Comparison of ENCODE assay signal across 10 cellular contexts in genomic region chr1:27520651-27521050, GRCh38. TPM values are rescaled to one million over a fixed set of nuclear protein-coding genes. Genes with fewer than 3 reads are reported as not detected.
A peak's percentile ranks its signal among the peaks of the same experiment; 100 is the strongest.
DNase-seq lines count a peak whose midpoint lies in the region; ATAC-seq and TF ChIP-seq lines count a peak whose summit lies in the region.
"Had no signal": no experiment of that assay in that cellular context is flagged by ENCODE, and none has a peak within 500 bp of the region (broad histone marks: within the 10 kb centered on the region; RNA-seq: fewer than 3 reads in every experiment).

No MANE protein-coding gene starts in this region.

- H3K27ac Mint-ChIP-seq in natural killer cell (no peak overlapping the region), endodermal cell (no peak overlapping the region), neural crest cell (ENCODE audit: unreplicated experiment) (peak overlapping the region; percentile 65)
- H3K27ac Mint-ChIP-seq in natural killer cell treated with Interleukin-12 subunit alpha and Interleukin-12 subunit beta and Interleukin-15 and Interleukin-18, amount 100 ng/mL, for 72 hours: peak overlapping the region in 1 of 2 donors; percentile 17

- no peaks in the 10 kb centered on the region for H3K36me3 Mint-ChIP-seq in natural killer cell
- H3K36me3 Mint-ChIP-seq in natural killer cell treated with Interleukin-12 subunit alpha and Interleukin-12 subunit beta and Interleukin-15 and Interleukin-18, amount 100 ng/mL, for 72 hours: no peaks in the 10 kb centered on the region
- no peaks in the 10 kb centered on the region for H3K36me3 Mint-ChIP-seq in endodermal cell (ENCODE audit: low read depth)
- no peaks in the 10 kb centered on the region for H3K36me3 Mint-ChIP-seq in neural crest cell (ENCODE audit: low read depth)

- intact Hi-C loops in natural killer cell (cut with micrococcal nuclease): no loop called here

- no peaks in the 10 kb centered on the region for H3K36me3 ChIP-seq in endodermal cell (ENCODE audit: control insufficient read depth, insufficient read depth, low read length)

- no peak overlapping the region for H3K9ac ChIP-seq in endodermal cell (ENCODE audit: extremely low read depth, low read length, poor library complexity, severe bottlenecking)

- no peaks in the 10 kb centered on the region for H3K9me3 Mint-ChIP-seq in natural killer cell
- H3K9me3 Mint-ChIP-seq in natural killer cell treated with Interleukin-12 subunit alpha and Interleukin-12 subunit beta and Interleukin-15 and Interleukin-18, amount 100 ng/mL, for 72 hours: no peaks in the 10 kb centered on the region
- H3K9me3 Mint-ChIP-seq in endodermal cell: no peaks in the 10 kb centered on the region
- no peaks in the 10 kb centered on the region for H3K9me3 Mint-ChIP-seq in neural crest cell

- no peak overlapping the region for H3K4me3 ChIP-seq in endodermal cell (ENCODE audit: low read length)
- H3K4me3 ChIP-seq: GM12878 had no signal

- TF ChIP-seq CTCF in natural killer cell (IDR thresholded peaks at IDR 0.05) (no peak), endodermal cell (conservative IDR thresholded peaks at IDR 0.05) (no peak), neural crest cell (conservative IDR thresholded peaks at IDR 0.05) (no peak)

- no peaks in the 10 kb centered on the region for H3K27me3 ChIP-seq in endodermal cell (ENCODE audit: control insufficient read depth, insufficient read depth, low read length, poor library complexity, severe bottlenecking)

- ATAC-seq in natural killer cell (no peak), HG03039 (IDR thresholded peaks at IDR 0.05; ENCODE audit: unreplicated experiment) (no peak), HG03175 (IDR thresholded peaks at IDR 0.05; ENCODE audit: unreplicated experiment) (no peak), GM18873 (IDR thresholded peaks at IDR 0.05; ENCODE audit: low FRiP score, unreplicated experiment) (no peak), GM18517 (IDR thresholded peaks at IDR 0.05; ENCODE audit: unreplicated experiment) (no peak)
- ATAC-seq in natural killer cell treated with Interleukin-12 subunit alpha and Interleukin-12 subunit beta and Interleukin-15 and Interleukin-18, amount 100 ng/mL, for 72 hours: no peak
- ATAC-seq: GM12878 had no signal

- peak overlapping the region; percentile 22 for H3K4me3 Mint-ChIP-seq in natural killer cell
- no peak overlapping the region for H3K4me3 Mint-ChIP-seq in natural killer cell treated with Interleukin-12 subunit alpha and Interleukin-12 subunit beta and Interleukin-15 and Interleukin-18, amount 100 ng/mL, for 72 hours
- H3K4me3 Mint-ChIP-seq in endodermal cell: no peak overlapping the region
- peak overlapping the region; percentile 33 for H3K4me3 Mint-ChIP-seq in neural crest cell

- DNase-seq in natural killer cell (no peak), endodermal cell (no peak), neural crest cell (ENCODE audit: low read depth, low spot score) (no peak)
- DNase-seq in natural killer cell treated with Interleukin-12 subunit alpha and Interleukin-12 subunit beta and Interleukin-15 and Interleukin-18, amount 100 ng/mL, for 72 hours (ENCODE audit: low spot score): no peak
- DNase-seq: NCI-H1092 had no signal

- H3K9me3 ChIP-seq in endodermal cell (ENCODE audit: control insufficient read depth, low read length): no peaks in the 10 kb centered on the region

- H3K4me1 ChIP-seq in endodermal cell (ENCODE audit: control insufficient read depth, insufficient read depth, low read length): peaks cover 8% of the 10 kb centered on the region

- peaks cover 19 to 25% of the 10 kb centered on the region in 2 donors for H3K4me1 Mint-ChIP-seq in natural killer cell
- H3K4me1 Mint-ChIP-seq in natural killer cell treated with Interleukin-12 subunit alpha and Interleukin-12 subunit beta and Interleukin-15 and Interleukin-18, amount 100 ng/mL, for 72 hours (ENCODE audit: low read depth in 2 of 2): peaks cover 15 to 19% of the 10 kb centered on the region in 2 donors
- H3K4me1 Mint-ChIP-seq in endodermal cell: peaks cover 41% of the 10 kb centered on the region
- H3K4me1 Mint-ChIP-seq in neural crest cell: peaks cover 77% of the 10 kb centered on the region

- WGBS in endodermal cell (ENCODE audit: insufficient coverage in 1 of 2, insufficient read length in 1 of 2), 2 experiments: 60 to 85% methylated on average over 1 to 4 of the region's 4 CpGs

- peak overlapping the region; percentile 91 for H3K27ac ChIP-seq in endodermal cell (ENCODE audit: low read depth, low read length)

- H3K27me3 Mint-ChIP-seq in natural killer cell (ENCODE audit: low read depth in 2 of 2) (peaks cover 0 to 4% of the 10 kb centered on the region in 2 donors), endodermal cell (ENCODE audit: insufficient read depth) (no peaks in the 10 kb centered on the region), neural crest cell (ENCODE audit: low read depth) (no peaks in the 10 kb centered on the region)
- peaks cover 0 to 12% of the 10 kb centered on the region in 2 donors for H3K27me3 Mint-ChIP-seq in natural killer cell treated with Interleukin-12 subunit alpha and Interleukin-12 subunit beta and Interleukin-15 and Interleukin-18, amount 100 ng/mL, for 72 hours

RNA-seq across cellular contexts. Expression of gene WASF2, which starts 30.7 kb away (rescaled TPM):
- total RNA-seq in natural killer cell (100 to 1,000 TPM; 137 to 153 (median 143) TPM), endodermal cell (10 to 100 TPM; 90.0 to 98.8 TPM), neural crest cell (81.9 and 83.1 TPM in 2 replicates)
- 100 to 1,000 TPM in 1 of 2 donors, 10 to 100 TPM in 1; 97.7 to 110 TPM for total RNA-seq in natural killer cell treated with Interleukin-12 subunit alpha and Interleukin-12 subunit beta and Interleukin-15 and Interleukin-18, amount 100 ng/mL, for 72 hours
- polyA plus RNA-seq in endodermal cell (2013, experiment 1 of 2): 67.7 TPM
- 64.0 TPM for polyA plus RNA-seq in endodermal cell (2013, experiment 2 of 2)

Comparison
In these comparisons a context has a peak if more than half of its experiments do, and no peak if none do; other contexts are left out.
1. H3K4me3 Mint-ChIP-seq: peak in natural killer cell (single experiment) and neural crest cell (single experiment); none in natural killer cell treated with Interleukin-12 subunit alpha and Interleukin-12 subunit beta and Interleukin-15 and Interleukin-18, amount 100 ng/mL, for 72 hours (single experiment) and endodermal cell (single experiment).